13 cellular contexts compared by ENCODE assay signal in genomic region chr11:20488352-20488751, GRCh38.
DNase-seq lines count a peak whose midpoint lies in the region; ATAC-seq and TF ChIP-seq lines count a peak whose summit lies in the region.
"Had no signal": no experiment of that assay in that cellular context is flagged by ENCODE, and none has a peak within 500 bp of the region (broad histone marks: within the 10 kb centered on the region; RNA-seq: fewer than 3 reads in every experiment).

No MANE protein-coding gene starts in this region.

- no peak for TF ChIP-seq CTCF in mammary epithelial cell (conservative IDR thresholded peaks at IDR 0.05 in 1 of 2, IDR thresholded peaks at IDR 0.05 in 1 of 2; ENCODE audit: extremely low read depth in 1 of 2, insufficient read depth in 1 of 2, low read depth in 1 of 2, low read length in 2 of 2)

- no peaks in the 10 kb centered on the region for H3K79me2 ChIP-seq in mammary epithelial cell (ENCODE audit: insufficient read depth, low read length)

- H2AFZ ChIP-seq in mammary epithelial cell (ENCODE audit: low read depth, low read length), result no peak overlapping the region

- no peak overlapping the region for H3K4me2 ChIP-seq in mammary epithelial cell (ENCODE audit: insufficient read depth, low read depth, low read length)

- H3K4me1 ChIP-seq in mammary epithelial cell (ENCODE audit: insufficient read depth, low read length), result peaks cover 12% of the 10 kb centered on the region
- H3K4me1 ChIP-seq: suprapubic skin had no signal

- whole genome bisulfite sequencing in mammary epithelial cell (ENCODE audit: low coverage, missing lambda C conversion rate), result 0% methylated on average over 1 of the region's 1 CpG

- no peaks in the 10 kb centered on the region for H4K20me1 ChIP-seq in mammary epithelial cell (ENCODE audit: insufficient read depth, low read length)

- DNase-seq in COLO668 (lab: John Stamatoyannopoulos, UW; ENCODE audit: unreplicated experiment), result peak; percentile 54
- DNase-seq in NCI-H1105 (lab: John Stamatoyannopoulos, UW), result peak; percentile 88
- peak; percentile 25 for DNase-seq in NCI-H2171 (lab: John Stamatoyannopoulos, UW)
- DNase-seq in SK-N-DZ (ENCODE audit: low spot score), result peak; percentile 65
- DNase-seq in stimulated activated naive CD4-positive, alpha-beta T cell treated with Interleukin-2 at 50 U/mL for 16 hours (lab: John Stamatoyannopoulos, UW), result no peak
- DNase-seq in ureter (ENCODE audit: low spot score), result no peak
- DNase-seq in mammary epithelial cell, result no peak
- DNase-seq: activated CD4-positive, alpha-beta T cell treated with anti-CD3 and anti-CD28 coated beads for 48 hours; activated T-cell treated with anti-CD3 and anti-CD28 coated beads, Interleukin-2, amount 50 U/mL, for 4 hours; PC-3; stimulated activated CD4-positive, alpha-beta T cell treated with anti-CD3 and anti-CD28 coated beads, Interleukin-12 subunit alpha, Interleukin-12 subunit beta, amount 100 ng/mL, for 4 hours had no signal

- H3K27ac ChIP-seq in mammary epithelial cell (ENCODE audit: insufficient read depth, low read depth, low read length), result no peak overlapping the region
- H3K27ac ChIP-seq: suprapubic skin had no signal

- BruUV-seq in mammary epithelial cell (replicated peaks; lab: Mats Ljungman, UMichigan), result no TSS peak

- H3K9me3 ChIP-seq in mammary epithelial cell (replicated peaks; ENCODE audit: insufficient read depth, low read length), result peaks cover 6% of the 10 kb centered on the region
- H3K9me3 ChIP-seq: suprapubic skin had no signal

- in situ Hi-C loops in mammary epithelial cell (cut with MboI; ENCODE audit: low sequenced_read_pairs in 2 of 2), result no loop called here

- no peak overlapping the region for H3K4me3 ChIP-seq in mammary epithelial cell (replicated peaks in 1 of 3; ENCODE audit: insufficient read depth in 1 of 3, low read depth in 2 of 3, low read length in 3 of 3)
- H3K4me3 ChIP-seq: suprapubic skin had no signal

- dilution Hi-C loops in mammary epithelial cell (cut with HindIII; ENCODE audit: low sequenced_read_pairs), result no loop called here

- no peaks in the 10 kb centered on the region for H3K36me3 ChIP-seq in mammary epithelial cell (ENCODE audit: insufficient read depth, low read length)
- H3K36me3 ChIP-seq: suprapubic skin had no signal

- CTCF ChIA-PET in mammary epithelial cell (lab: Charles Lee; ENCODE audit: low non-redundant PET), result no interaction called here

- intact Hi-C loops in mammary epithelial cell (cut with micrococcal nuclease), result no loop called here

- H3K27me3 ChIP-seq in mammary epithelial cell (ENCODE audit: insufficient read depth, low read length), result no peaks in the 10 kb centered on the region
- H3K27me3 ChIP-seq: suprapubic skin had no signal

- no peak overlapping the region for H3K9ac ChIP-seq in mammary epithelial cell (ENCODE audit: insufficient read depth, low read length)

- ATAC-seq in GM18858 (IDR thresholded peaks at IDR 0.05; ENCODE audit: unreplicated experiment), result no peak
- ATAC-seq: activated T-cell treated with anti-CD3 and anti-CD28 coated beads, Interleukin-2, amount 50 U/mL, for 4 hours had no signal

Comparison
In these comparisons a context has a peak if more than half of its experiments do, and no peak if none do; other contexts are left out.
1. DNase-seq: peak in COLO668 (single experiment), NCI-H1105 (single experiment), NCI-H2171 (single experiment) and SK-N-DZ (single experiment); none in stimulated activated naive CD4-positive, alpha-beta T cell treated with Interleukin-2 at 50 U/mL for 16 hours (single experiment), ureter (single experiment) and mammary epithelial cell (single experiment).